ENCODE assay signal across 1 cellular context in the genomic region with DNA sequence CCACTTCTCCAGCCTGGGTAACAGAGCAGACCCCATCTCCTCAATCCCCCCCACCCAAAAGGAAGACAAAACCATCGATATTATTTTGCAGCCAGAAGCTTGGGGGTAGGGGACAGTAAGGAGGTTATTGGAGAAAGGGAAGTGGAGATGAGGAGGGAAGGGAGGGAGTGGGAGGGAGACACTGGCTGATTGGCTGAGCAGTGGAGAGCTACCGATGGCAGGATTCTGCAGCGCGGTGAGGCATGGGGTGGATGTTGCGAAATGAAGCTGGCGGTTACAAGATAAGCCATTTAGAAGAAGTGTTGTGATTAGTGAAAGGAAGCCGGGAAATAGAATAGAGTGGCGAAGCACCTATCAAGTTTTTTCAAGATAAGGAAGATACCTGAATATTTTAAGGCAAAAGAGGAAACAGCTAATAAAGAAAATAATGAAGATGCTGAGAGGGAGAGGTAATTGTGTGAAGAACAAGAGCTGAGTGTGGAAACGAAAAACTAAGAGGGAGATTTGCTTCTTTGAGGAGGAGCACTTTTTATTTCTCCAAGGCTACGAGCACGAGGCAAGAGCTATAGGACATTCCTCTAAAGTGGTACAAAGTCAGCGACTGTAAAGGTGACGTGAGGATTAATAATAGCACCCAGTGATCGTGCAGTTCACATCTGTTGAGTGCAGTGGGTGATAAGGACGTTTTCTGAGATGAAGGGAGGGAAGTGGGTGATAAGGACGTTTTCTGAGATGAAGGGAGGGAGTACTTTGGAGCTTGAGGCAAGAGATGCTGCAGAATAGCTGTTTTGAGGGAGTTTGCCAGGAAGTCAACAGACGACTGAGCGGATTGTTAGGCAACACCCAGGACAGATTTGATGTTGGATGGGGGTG.
TF ChIP-seq lines count a peak whose summit lies in the region.

No MANE protein-coding gene starts in this region.

TF ChIP-seq in K562, 482 proteins besides CTCF, POLR2A, EP300 and RAD21 (continued from another document and continues in another):
- TF ChIP-seq, protein P1, sequence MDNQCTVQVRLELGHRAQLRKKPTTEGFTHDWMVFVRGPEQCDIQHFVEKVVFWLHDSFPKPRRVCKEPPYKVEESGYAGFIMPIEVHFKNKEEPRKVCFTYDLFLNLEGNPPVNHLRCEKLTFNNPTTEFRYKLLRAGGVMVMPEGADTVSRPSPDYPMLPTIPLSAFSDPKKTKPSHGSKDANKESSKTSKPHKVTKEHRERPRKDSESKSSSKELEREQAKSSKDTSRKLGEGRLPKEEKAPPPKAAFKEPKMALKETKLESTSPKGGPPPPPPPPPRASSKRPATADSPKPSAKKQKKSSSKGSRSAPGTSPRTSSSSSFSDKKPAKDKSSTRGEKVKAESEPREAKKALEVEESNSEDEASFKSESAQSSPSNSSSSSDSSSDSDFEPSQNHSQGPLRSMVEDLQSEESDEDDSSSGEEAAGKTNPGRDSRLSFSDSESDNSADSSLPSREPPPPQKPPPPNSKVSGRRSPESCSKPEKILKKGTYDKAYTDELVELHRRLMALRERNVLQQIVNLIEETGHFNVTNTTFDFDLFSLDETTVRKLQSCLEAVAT (IDR thresholded peaks at IDR 0.05): peak in 1 of 2 experiments; percentile 96; a peak in 2 of 4 replicates
- TF ChIP-seq ZC3H11A (IDR thresholded peaks at IDR 0.05; ENCODE audit: low read depth, low read length) (no peak), HDAC2 (IDR thresholded peaks at IDR 0.05) (peak; percentile 96), CCAR2 (IDR thresholded peaks at IDR 0.05; ENCODE audit: low read depth, low read length) (no peak), MEF2A (IDR thresholded peaks at IDR 0.05; ENCODE audit: control insufficient read depth, low read depth, low read length) (peak; percentile 96), CCNT2 (IDR thresholded peaks at IDR 0.05; ENCODE audit: borderline replicate concordance, extremely low read depth, insufficient read length, low read depth, low read length) (no peak), ZNF143 (CRISPR knock-in tag; IDR thresholded peaks at IDR 0.05) (0 out of 2 replicates have a peak, but pooled peaks have one; percentile 39), SPI1 (IDR thresholded peaks at IDR 0.05; ENCODE audit: borderline replicate concordance, low read depth, low read length) (peak; percentile 90), ZEB2 (IDR thresholded peaks at IDR 0.05) (peak; percentile 90), NCOA6 (IDR thresholded peaks at IDR 0.05) (no peak), ZNF175 (CRISPR knock-in tag; IDR thresholded peaks at IDR 0.05; ENCODE audit: low read depth) (peak; percentile 55; the same call in 1 of the 2 replicates), PTBP1 (IDR thresholded peaks at IDR 0.05; ENCODE audit: low read depth, low read length) (no peak), PTTG1 (tag; IDR thresholded peaks at IDR 0.05; ENCODE audit: low read depth) (0 out of 2 replicates have a peak, but pooled peaks have one; percentile 12), SMC3 (conservative IDR thresholded peaks at IDR 0.05; ENCODE audit: insufficient read depth, low read depth, low read length) (no peak), MCM7 (IDR thresholded peaks at IDR 0.05) (peak in 1 of 2 experiments; percentile 88; a peak in 2 of 4 replicates), TEAD2 (tag; IDR thresholded peaks at IDR 0.05) (no peak), ETS2 (tag; IDR thresholded peaks at IDR 0.05; ENCODE audit: borderline replicate concordance, poor library complexity, severe bottlenecking) (no peak), ZNF24 (IDR thresholded peaks at IDR 0.05) (peak; percentile 23; the same call in 1 of the 2 replicates), MAFG (tag; conservative IDR thresholded peaks at IDR 0.05) (peak; percentile 56), TRIM28 (IDR thresholded peaks at IDR 0.05) (peak; percentile 64; the same call in 1 of the 2 replicates)
- TF ChIP-seq, protein P2, sequence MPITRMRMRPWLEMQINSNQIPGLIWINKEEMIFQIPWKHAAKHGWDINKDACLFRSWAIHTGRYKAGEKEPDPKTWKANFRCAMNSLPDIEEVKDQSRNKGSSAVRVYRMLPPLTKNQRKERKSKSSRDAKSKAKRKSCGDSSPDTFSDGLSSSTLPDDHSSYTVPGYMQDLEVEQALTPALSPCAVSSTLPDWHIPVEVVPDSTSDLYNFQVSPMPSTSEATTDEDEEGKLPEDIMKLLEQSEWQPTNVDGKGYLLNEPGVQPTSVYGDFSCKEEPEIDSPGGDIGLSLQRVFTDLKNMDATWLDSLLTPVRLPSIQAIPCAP (CRISPR knock-in tag; IDR thresholded peaks at IDR 0.05; ENCODE audit: borderline replicate concordance): no peak
- TF ChIP-seq, protein P3, sequence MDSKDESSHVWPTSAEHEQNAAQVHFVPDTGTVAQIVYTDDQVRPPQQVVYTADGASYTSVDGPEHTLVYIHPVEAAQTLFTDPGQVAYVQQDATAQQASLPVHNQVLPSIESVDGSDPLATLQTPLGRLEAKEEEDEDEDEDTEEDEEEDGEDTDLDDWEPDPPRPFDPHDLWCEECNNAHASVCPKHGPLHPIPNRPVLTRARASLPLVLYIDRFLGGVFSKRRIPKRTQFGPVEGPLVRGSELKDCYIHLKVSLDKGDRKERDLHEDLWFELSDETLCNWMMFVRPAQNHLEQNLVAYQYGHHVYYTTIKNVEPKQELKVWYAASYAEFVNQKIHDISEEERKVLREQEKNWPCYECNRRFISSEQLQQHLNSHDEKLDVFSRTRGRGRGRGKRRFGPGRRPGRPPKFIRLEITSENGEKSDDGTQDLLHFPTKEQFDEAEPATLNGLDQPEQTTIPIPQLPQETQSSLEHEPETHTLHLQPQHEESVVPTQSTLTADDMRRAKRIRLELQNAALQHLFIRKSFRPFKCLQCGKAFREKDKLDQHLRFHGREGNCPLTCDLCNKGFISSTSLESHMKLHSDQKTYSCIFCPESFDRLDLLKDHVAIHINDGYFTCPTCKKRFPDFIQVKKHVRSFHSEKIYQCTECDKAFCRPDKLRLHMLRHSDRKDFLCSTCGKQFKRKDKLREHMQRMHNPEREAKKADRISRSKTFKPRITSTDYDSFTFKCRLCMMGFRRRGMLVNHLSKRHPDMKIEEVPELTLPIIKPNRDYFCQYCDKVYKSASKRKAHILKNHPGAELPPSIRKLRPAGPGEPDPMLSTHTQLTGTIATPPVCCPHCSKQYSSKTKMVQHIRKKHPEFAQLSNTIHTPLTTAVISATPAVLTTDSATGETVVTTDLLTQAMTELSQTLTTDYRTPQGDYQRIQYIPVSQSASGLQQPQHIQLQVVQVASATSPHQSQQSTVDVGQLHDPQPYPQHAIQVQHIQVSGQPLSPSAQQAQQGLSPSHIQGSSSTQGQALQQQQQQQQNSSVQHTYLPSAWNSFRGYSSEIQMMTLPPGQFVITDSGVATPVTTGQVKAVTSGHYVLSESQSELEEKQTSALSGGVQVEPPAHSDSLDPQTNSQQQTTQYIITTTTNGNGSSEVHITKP (IDR thresholded peaks at IDR 0.05; ENCODE audit: partially characterized antibody): peak; percentile 32
- TF ChIP-seq, protein P4, sequence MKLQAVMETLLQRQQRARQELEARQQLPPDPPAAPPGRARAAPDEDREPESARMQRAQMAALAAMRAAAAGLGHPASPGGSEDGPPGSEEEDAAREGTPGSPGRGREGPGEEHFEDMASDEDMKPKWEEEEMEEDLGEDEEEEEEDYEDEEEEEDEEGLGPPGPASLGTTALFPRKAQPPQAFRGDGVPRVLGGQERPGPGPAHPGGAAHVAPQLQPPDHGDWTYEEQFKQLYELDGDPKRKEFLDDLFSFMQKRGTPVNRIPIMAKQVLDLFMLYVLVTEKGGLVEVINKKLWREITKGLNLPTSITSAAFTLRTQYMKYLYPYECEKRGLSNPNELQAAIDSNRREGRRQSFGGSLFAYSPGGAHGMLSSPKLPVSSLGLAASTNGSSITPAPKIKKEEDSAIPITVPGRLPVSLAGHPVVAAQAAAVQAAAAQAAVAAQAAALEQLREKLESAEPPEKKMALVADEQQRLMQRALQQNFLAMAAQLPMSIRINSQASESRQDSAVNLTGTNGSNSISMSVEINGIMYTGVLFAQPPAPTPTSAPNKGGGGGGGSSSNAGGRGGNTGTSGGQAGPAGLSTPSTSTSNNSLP (IDR thresholded peaks at IDR 0.05; ENCODE audit: borderline replicate concordance, low read depth, low read length): 0 out of 2 replicates have a peak, but pooled peaks have one; percentile 5
- TF ChIP-seq, protein P5, sequence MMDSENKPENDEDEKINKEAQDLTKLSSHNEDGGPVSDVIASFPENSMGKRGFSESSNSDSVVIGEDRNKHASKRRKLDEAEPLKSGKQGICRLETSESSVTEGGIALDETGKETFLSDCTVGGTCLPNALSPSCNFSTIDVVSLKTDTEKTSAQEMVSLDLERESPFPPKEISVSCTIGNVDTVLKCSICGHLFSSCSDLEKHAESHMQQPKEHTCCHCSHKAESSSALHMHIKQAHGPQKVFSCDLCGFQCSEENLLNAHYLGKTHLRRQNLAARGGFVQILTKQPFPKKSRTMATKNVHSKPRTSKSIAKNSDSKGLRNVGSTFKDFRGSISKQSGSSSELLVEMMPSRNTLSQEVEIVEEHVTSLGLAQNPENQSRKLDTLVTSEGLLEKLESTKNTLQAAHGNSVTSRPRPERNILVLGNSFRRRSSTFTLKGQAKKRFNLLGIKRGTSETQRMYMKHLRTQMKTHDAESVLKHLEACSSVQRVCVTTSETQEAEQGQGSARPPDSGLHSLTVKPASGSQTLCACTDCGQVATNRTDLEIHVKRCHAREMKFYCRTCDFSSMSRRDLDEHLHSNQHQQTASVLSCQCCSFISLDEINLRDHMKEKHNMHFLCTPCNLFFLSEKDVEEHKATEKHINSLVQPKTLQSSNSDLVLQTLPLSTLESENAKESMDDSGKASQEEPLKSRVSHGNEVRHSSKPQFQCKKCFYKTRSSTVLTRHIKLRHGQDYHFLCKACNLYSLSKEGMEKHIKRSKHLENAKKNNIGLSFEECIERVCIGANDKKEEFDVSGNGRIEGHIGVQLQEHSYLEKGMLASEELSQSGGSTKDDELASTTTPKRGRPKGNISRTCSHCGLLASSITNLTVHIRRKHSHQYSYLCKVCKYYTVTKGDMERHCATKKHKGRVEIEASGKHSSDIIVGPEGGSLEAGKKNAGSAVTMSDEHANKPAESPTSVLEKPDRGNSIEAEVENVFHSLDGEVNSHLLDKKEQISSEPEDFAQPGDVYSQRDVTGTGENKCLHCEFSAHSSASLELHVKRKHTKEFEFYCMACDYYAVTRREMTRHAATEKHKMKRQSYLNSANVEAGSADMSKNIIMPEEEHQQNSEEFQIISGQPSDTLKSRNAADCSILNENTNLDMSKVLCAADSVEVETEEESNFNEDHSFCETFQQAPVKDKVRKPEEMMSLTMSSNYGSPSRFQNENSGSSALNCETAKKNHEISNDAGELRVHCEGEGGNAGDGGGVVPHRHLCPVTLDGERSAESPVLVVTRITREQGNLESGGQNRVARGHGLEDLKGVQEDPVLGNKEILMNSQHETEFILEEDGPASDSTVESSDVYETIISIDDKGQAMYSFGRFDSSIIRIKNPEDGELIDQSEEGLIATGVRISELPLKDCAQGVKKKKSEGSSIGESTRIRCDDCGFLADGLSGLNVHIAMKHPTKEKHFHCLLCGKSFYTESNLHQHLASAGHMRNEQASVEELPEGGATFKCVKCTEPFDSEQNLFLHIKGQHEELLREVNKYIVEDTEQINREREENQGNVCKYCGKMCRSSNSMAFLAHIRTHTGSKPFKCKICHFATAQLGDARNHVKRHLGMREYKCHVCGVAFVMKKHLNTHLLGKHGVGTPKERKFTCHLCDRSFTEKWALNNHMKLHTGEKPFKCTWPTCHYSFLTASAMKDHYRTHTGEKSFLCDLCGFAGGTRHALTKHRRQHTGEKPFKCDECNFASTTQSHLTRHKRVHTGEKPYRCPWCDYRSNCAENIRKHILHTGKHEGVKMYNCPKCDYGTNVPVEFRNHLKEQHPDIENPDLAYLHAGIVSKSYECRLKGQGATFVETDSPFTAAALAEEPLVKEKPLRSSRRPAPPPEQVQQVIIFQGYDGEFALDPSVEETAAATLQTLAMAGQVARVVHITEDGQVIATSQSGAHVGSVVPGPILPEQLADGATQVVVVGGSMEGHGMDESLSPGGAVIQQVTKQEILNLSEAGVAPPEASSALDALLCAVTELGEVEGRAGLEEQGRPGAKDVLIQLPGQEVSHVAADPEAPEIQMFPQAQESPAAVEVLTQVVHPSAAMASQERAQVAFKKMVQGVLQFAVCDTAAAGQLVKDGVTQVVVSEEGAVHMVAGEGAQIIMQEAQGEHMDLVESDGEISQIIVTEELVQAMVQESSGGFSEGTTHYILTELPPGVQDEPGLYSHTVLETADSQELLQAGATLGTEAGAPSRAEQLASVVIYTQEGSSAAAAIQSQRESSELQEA (IDR thresholded peaks at IDR 0.05; ENCODE audit: low read depth): peak; percentile 40; the same call in 1 of the 2 replicates
- TF ChIP-seq, protein P6, sequence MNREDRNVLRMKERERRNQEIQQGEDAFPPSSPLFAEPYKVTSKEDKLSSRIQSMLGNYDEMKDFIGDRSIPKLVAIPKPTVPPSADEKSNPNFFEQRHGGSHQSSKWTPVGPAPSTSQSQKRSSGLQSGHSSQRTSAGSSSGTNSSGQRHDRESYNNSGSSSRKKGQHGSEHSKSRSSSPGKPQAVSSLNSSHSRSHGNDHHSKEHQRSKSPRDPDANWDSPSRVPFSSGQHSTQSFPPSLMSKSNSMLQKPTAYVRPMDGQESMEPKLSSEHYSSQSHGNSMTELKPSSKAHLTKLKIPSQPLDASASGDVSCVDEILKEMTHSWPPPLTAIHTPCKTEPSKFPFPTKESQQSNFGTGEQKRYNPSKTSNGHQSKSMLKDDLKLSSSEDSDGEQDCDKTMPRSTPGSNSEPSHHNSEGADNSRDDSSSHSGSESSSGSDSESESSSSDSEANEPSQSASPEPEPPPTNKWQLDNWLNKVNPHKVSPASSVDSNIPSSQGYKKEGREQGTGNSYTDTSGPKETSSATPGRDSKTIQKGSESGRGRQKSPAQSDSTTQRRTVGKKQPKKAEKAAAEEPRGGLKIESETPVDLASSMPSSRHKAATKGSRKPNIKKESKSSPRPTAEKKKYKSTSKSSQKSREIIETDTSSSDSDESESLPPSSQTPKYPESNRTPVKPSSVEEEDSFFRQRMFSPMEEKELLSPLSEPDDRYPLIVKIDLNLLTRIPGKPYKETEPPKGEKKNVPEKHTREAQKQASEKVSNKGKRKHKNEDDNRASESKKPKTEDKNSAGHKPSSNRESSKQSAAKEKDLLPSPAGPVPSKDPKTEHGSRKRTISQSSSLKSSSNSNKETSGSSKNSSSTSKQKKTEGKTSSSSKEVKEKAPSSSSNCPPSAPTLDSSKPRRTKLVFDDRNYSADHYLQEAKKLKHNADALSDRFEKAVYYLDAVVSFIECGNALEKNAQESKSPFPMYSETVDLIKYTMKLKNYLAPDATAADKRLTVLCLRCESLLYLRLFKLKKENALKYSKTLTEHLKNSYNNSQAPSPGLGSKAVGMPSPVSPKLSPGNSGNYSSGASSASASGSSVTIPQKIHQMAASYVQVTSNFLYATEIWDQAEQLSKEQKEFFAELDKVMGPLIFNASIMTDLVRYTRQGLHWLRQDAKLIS (CRISPR knock-in tag; IDR thresholded peaks at IDR 0.05): no peak
